Comparison of ENCODE assay signal across 8 cellular contexts in the genomic region with DNA sequence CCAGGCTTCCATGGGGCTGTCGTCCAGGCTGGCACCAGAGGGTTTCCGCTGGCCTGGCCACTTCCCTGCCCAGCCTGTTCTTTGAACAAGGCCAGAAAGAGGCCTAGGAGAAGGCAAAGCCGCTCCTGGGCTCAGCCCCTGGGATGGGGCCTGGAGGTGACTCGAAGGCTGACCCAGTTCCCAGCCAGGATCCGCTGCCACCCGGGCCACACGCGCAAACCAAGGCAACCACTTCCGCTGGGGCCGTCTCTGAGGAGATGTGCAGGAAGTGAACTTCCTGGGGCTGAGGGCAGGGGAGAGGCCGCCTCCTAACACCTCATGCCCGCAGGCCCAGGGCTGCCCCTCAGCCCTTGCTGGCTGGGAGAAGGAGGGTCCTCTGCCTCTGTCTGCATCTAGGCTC. TPM values are rescaled to one million over a fixed set of nuclear protein-coding genes. Genes with fewer than 3 reads are reported as not detected.
DNase-seq lines count a peak whose midpoint lies in the region; ATAC-seq lines count a peak whose summit lies in the region.

No MANE protein-coding gene starts in this region.

- H4K20me1 ChIP-seq in GM23248 (ENCODE audit: insufficient read depth), result no peaks in the 10 kb centered on the region

- no peak overlapping the region for H3K4me3 ChIP-seq in GM23248

- peaks cover 7% of the 10 kb centered on the region; the same call in 1 of the 2 replicates for H3F3A ChIP-seq in GM23248 (ENCODE audit: insufficient read depth)

- no peak overlapping the region for H2AFZ ChIP-seq in GM23248

- no peaks in the 10 kb centered on the region; the same call in 1 of the 2 replicates for H3K36me3 ChIP-seq in GM23248 (ENCODE audit: low read depth)

- no peak overlapping the region for H3K27ac ChIP-seq in GM23248

- no peaks in the 10 kb centered on the region for H3K9me3 ChIP-seq in GM23248 (ENCODE audit: low read depth)

- H3K9me2 ChIP-seq in GM23248 (ENCODE audit: insufficient read depth), result no peaks in the 10 kb centered on the region

- no peaks in the 10 kb centered on the region for H3K27me3 ChIP-seq in GM23248 (replicated peaks; ENCODE audit: insufficient read depth)

- peak; percentile 73 for DNase-seq in activated CD4-positive, alpha-beta T cell treated with anti-CD3 and anti-CD28 coated beads, Interleukin-2, amount 50 U/mL, for 1 hour
- peak; percentile 49 to 65 (median 60) for DNase-seq in stimulated activated CD4-positive, alpha-beta T cell treated with anti-CD3 and anti-CD28 coated beads, TNF-alpha, amount 100 ng/mL, for 4 hours (ENCODE audit: low read depth in 3 of 3)
- DNase-seq in GM23248, result no peak

- 63 to 67% methylated on average over 11 to 12 of the region's 12 CpGs for WGBS in GM23248 (ENCODE audit: low coverage in 1 of 2, low lambda C conversion rate in 2 of 2, missing lambda C conversion rate in 2 of 2), 2 experiments

- H3K4me1 ChIP-seq in GM23248 (ENCODE audit: insufficient read depth), result peaks cover 11% of the 10 kb centered on the region

- ATAC-seq in GM18909 (IDR thresholded peaks at IDR 0.05; ENCODE audit: poor library complexity, unreplicated experiment) (peak; percentile 84), HG03457 (IDR thresholded peaks at IDR 0.05; ENCODE audit: unreplicated experiment) (peak; percentile 52), esophagus mucosa (peak; percentile 34), GM18517 (IDR thresholded peaks at IDR 0.05; ENCODE audit: unreplicated experiment) (no peak), HG03025 (IDR thresholded peaks at IDR 0.05; ENCODE audit: low FRiP score, unreplicated experiment) (no peak)

- H3K4me2 ChIP-seq in GM23248 (ENCODE audit: unreplicated experiment), result no peak overlapping the region

- no peaks in the 10 kb centered on the region for H3K79me2 ChIP-seq in GM23248 (ENCODE audit: insufficient read depth)

- in situ Hi-C loops in GM23248 (cut with MboI), result no loop called here

- H3K9ac ChIP-seq in GM23248, result no peak overlapping the region

RNA-seq across cellular contexts. Expression of gene PLEKHF1, which starts 15.2 kb away (rescaled TPM):
- total RNA-seq in esophagus mucosa, result 4.4 TPM
- 18.0 and 23.4 TPM in 2 replicates for total RNA-seq in GM23248 (2014; rRNA removed; shearing (Covaris generic))
- polyA plus RNA-seq in GM23248 (2016; fragmentation: Nextera tagmentation; extraction: Ambion mirVana), result 9.0 and 9.3 TPM in 2 replicates

RNA-seq across cellular contexts. Expression of gene C19orf12, which starts 34.6 kb away (rescaled TPM):
- total RNA-seq in esophagus mucosa, result 8.1 TPM
- total RNA-seq in GM23248 (2014; rRNA removed; shearing (Covaris generic)), result 45.7 and 46.8 TPM in 2 replicates
- polyA plus RNA-seq in GM23248 (2016; fragmentation: Nextera tagmentation; extraction: Ambion mirVana), result 33.4 and 34.2 TPM in 2 replicates

Comparison
In these comparisons a context has a peak if more than half of its experiments do, and no peak if none do; other contexts are left out.
1. ATAC-seq: peak in GM18909 (single experiment), HG03457 (single experiment) and esophagus mucosa (single experiment); none in GM18517 (single experiment) and HG03025 (single experiment).